1 cellular context compared by ENCODE assay signal in the genomic region with DNA sequence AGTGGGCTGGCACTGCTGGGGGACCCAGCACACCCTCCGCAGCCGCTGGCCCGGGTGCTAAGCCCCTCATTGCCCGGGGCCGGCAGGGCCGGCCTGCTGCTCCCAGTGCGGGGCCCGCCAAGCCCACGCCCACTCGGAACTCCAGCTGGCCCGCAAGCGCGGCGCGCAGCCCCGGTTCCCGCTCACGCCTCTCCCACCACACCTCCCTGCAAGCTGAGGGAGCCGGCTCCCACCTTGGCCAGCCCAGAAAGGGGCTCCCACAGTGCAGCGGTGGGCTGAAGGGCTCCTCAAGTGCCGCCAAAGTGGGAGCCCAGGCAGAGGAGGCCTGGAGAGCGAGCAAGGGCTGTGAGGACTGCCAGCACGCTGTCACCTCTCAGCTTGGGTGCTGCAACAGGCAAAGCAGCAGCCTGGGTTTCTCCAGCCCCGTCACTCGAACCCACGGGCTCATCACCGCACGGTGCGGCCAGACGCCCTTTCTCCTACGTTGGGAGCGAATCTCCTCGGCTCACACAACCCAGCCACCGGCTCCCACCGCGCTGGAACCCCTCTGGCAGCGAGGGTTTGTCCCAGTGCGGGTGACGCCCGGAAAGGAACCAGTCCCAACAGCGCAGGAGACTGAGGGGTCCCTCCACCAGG.
A peak's percentile ranks its signal among the peaks of the same experiment; 100 is the strongest.
TF ChIP-seq lines count a peak whose summit lies in the region.

No MANE protein-coding gene starts in this region.

TF ChIP-seq in H1, 55 proteins besides CTCF, POLR2A, EP300 and RAD21:
- TF ChIP-seq SAP30 (IDR thresholded peaks at IDR 0.05; ENCODE audit: insufficient read depth, insufficient replicate concordance, low read length) (peak; percentile 96), RBBP5 (IDR thresholded peaks at IDR 0.05; ENCODE audit: borderline replicate concordance, low read depth, low read length) (0 out of 2 replicates have a peak, but pooled peaks have one; percentile 31)
